Comparison of ENCODE assay signal across 1 cellular context in the genomic region with DNA sequence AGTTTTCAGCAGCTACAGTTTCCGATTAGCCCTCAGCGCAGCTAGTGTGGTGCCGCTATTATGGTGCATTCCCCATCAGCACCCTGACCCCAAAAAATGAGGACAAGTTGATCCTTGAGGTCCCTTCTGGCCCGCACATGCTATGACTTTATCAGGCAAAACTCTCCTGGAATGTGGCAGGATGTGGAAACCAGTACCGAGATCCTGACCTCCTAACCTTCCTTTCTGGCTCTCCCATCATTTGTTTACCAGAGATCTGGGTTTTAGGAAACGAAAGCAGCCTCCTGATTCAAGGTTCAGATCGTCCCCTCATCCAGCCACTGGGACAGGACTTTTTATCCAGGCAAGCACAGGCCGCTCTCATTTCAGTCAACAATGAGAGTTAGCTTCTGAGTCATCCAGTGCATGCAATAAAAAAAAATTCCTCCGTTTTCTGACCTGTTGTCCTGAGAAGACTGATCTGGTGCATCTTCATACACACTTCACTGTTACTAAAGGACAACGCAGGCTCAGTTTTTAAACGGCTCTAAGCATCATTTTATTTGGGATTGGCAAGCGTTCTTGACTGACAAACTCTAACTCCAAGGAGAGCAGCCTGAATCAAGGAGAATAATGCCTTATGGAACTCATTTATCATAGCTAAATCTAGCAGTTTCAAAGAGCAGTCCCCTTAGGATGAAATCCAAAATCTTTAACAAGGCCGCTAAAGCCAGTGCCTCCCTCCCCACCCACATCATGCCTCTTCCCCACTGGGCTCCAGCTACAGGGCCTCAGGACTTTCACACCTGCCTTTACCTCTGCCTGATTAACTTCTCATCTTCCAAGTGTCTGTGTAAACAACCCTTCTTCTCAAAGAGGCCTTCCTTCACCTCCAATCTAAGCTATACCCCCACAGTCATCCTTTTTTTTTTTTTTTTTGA.
A peak's percentile ranks its signal among the peaks of the same experiment; 100 is the strongest.
TF ChIP-seq lines count a peak whose summit lies in the region.

No MANE protein-coding gene starts in this region.

TF ChIP-seq in HepG2, 621 proteins besides CTCF, POLR2A, EP300 and RAD21 (continued from another document and continues in another):
- TF ChIP-seq, protein P1, sequence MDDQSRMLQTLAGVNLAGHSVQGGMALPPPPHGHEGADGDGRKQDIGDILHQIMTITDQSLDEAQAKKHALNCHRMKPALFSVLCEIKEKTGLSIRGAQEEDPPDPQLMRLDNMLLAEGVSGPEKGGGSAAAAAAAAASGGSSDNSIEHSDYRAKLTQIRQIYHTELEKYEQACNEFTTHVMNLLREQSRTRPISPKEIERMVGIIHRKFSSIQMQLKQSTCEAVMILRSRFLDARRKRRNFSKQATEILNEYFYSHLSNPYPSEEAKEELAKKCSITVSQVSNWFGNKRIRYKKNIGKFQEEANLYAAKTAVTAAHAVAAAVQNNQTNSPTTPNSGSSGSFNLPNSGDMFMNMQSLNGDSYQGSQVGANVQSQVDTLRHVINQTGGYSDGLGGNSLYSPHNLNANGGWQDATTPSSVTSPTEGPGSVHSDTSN (CRISPR knock-in tag; IDR thresholded peaks at IDR 0.05; ENCODE audit: borderline replicate concordance), result no peak
- TF ChIP-seq RELA (CRISPR knock-in tag; IDR thresholded peaks at IDR 0.05), result no peak
- TF ChIP-seq PHB2 (IDR thresholded peaks at IDR 0.05; ENCODE audit: partially characterized antibody), result no peak
- TF ChIP-seq NCOR1 (IDR thresholded peaks at IDR 0.05; ENCODE audit: borderline replicate concordance, low read length), result no peak; the same call in 1 of the 2 replicates
- peak; percentile 94 for TF ChIP-seq RCOR2 (CRISPR knock-in tag; IDR thresholded peaks at IDR 0.05)
- peak; percentile 73; the same call in 1 of the 2 replicates for TF ChIP-seq ZNF605 (CRISPR knock-in tag; IDR thresholded peaks at IDR 0.05)
- 0 out of 2 replicates have a peak, but pooled peaks have one; percentile 30 for TF ChIP-seq ZNF766 (CRISPR knock-in tag; IDR thresholded peaks at IDR 0.05; ENCODE audit: borderline replicate concordance)
- TF ChIP-seq BHLHE40 (IDR thresholded peaks at IDR 0.05; ENCODE audit: low read length), result no peak
- no peak for TF ChIP-seq ISX (CRISPR knock-in tag; conservative IDR thresholded peaks at IDR 0.05)
- peak; percentile 90; the same call in 1 of the 2 replicates for TF ChIP-seq NFKBIZ (CRISPR knock-in tag; IDR thresholded peaks at IDR 0.05)
- no peak for TF ChIP-seq HOXA9 (CRISPR knock-in tag; IDR thresholded peaks at IDR 0.05; ENCODE audit: borderline replicate concordance)
- no peak for TF ChIP-seq TBX3 (IDR thresholded peaks at IDR 0.05; ENCODE audit: borderline replicate concordance)
- TF ChIP-seq KDM1A (CRISPR knock-in tag; IDR thresholded peaks at IDR 0.05), result peak; percentile 72
- peak; percentile 57; the same call in 1 of the 2 replicates for TF ChIP-seq CCDC6 (CRISPR knock-in tag; IDR thresholded peaks at IDR 0.05)
- TF ChIP-seq, protein P2, sequence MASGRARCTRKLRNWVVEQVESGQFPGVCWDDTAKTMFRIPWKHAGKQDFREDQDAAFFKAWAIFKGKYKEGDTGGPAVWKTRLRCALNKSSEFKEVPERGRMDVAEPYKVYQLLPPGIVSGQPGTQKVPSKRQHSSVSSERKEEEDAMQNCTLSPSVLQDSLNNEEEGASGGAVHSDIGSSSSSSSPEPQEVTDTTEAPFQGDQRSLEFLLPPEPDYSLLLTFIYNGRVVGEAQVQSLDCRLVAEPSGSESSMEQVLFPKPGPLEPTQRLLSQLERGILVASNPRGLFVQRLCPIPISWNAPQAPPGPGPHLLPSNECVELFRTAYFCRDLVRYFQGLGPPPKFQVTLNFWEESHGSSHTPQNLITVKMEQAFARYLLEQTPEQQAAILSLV (CRISPR knock-in tag; IDR thresholded peaks at IDR 0.05; ENCODE audit: borderline replicate concordance), result no peak
- TF ChIP-seq SKI (IDR thresholded peaks at IDR 0.05; ENCODE audit: partially characterized antibody), result peak; percentile 46
- no peak for TF ChIP-seq ATM (IDR thresholded peaks at IDR 0.05; ENCODE audit: borderline replicate concordance)
- no peak for TF ChIP-seq ZNF253 (CRISPR knock-in tag; IDR thresholded peaks at IDR 0.05; ENCODE audit: borderline replicate concordance)
- no peak; the same call in 1 of the 2 replicates for TF ChIP-seq ZNF598 (CRISPR knock-in tag; IDR thresholded peaks at IDR 0.05; ENCODE audit: borderline replicate concordance)
- no peak for TF ChIP-seq ZFP36 (IDR thresholded peaks at IDR 0.05; ENCODE audit: borderline replicate concordance, low read depth, low read length, partially characterized antibody)
- no peak for TF ChIP-seq ZFP41 (CRISPR knock-in tag; IDR thresholded peaks at IDR 0.05; ENCODE audit: borderline replicate concordance)
- TF ChIP-seq, protein P3, sequence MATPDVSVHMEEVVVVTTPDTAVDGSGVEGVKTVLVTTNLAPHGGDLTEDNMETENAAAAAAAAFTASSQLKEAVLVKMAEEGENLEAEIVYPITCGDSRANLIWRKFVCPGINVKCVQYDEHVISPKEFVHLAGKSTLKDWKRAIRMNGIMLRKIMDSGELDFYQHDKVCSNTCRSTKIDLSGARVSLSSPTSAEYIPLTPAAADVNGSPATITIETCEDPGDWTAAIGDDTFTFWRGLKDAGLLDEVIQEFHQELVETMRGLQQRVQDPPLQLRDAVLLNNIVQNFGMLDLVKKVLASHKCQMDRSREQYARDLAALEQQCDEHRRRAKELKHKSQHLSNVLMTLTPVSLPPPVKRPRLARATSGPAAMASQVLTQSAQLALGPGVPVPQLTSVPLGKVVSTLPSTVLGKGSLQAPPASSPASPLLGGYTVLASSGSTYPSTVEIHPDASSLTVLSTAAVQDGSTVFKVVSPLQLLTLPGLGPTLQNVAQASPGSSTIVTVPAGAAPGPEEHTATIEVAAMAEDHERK (CRISPR knock-in tag; IDR thresholded peaks at IDR 0.05; ENCODE audit: low read depth), result no peak
- no peak for TF ChIP-seq ZNF33A (CRISPR knock-in tag; IDR thresholded peaks at IDR 0.05; ENCODE audit: borderline replicate concordance)
- no peak for TF ChIP-seq SMAD1 (CRISPR knock-in tag; IDR thresholded peaks at IDR 0.05; ENCODE audit: borderline replicate concordance, low read depth)
- TF ChIP-seq, protein P4, sequence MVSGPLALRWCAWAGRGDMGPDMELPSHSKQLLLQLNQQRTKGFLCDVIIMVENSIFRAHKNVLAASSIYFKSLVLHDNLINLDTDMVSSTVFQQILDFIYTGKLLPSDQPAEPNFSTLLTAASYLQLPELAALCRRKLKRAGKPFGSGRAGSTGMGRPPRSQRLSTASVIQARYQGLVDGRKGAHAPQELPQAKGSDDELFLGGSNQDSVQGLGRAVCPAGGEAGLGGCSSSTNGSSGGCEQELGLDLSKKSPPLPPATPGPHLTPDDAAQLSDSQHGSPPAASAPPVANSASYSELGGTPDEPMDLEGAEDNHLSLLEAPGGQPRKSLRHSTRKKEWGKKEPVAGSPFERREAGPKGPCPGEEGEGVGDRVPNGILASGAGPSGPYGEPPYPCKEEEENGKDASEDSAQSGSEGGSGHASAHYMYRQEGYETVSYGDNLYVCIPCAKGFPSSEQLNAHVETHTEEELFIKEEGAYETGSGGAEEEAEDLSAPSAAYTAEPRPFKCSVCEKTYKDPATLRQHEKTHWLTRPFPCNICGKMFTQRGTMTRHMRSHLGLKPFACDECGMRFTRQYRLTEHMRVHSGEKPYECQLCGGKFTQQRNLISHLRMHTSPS (CRISPR knock-in tag; IDR thresholded peaks at IDR 0.05; ENCODE audit: low read depth), result 0 out of 2 replicates have a peak, but pooled peaks have one; percentile 26
- TF ChIP-seq ZBTB20 (CRISPR knock-in tag; IDR thresholded peaks at IDR 0.05; ENCODE audit: borderline replicate concordance, low read depth), result no peak
- TF ChIP-seq ZSCAN30 (CRISPR knock-in tag; IDR thresholded peaks at IDR 0.05), result no peak
- TF ChIP-seq ZNF329 (CRISPR knock-in tag; IDR thresholded peaks at IDR 0.05; ENCODE audit: low read depth), result no peak
- no peak for TF ChIP-seq SMYD3 (CRISPR knock-in tag; IDR thresholded peaks at IDR 0.05)
- TF ChIP-seq, protein P5, sequence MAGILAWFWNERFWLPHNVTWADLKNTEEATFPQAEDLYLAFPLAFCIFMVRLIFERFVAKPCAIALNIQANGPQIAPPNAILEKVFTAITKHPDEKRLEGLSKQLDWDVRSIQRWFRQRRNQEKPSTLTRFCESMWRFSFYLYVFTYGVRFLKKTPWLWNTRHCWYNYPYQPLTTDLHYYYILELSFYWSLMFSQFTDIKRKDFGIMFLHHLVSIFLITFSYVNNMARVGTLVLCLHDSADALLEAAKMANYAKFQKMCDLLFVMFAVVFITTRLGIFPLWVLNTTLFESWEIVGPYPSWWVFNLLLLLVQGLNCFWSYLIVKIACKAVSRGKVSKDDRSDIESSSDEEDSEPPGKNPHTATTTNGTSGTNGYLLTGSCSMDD (CRISPR knock-in tag; IDR thresholded peaks at IDR 0.05), result no peak
- TF ChIP-seq, protein P6, sequence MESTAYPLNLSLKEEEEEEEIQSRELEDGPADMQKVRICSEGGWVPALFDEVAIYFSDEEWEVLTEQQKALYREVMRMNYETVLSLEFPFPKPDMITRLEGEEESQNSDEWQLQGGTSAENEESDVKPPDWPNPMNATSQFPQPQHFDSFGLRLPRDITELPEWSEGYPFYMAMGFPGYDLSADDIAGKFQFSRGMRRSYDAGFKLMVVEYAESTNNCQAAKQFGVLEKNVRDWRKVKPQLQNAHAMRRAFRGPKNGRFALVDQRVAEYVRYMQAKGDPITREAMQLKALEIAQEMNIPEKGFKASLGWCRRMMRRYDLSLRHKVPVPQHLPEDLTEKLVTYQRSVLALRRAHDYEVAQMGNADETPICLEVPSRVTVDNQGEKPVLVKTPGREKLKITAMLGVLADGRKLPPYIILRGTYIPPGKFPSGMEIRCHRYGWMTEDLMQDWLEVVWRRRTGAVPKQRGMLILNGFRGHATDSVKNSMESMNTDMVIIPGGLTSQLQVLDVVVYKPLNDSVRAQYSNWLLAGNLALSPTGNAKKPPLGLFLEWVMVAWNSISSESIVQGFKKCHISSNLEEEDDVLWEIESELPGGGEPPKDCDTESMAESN (CRISPR knock-in tag; conservative IDR thresholded peaks at IDR 0.05), result no peak
- TF ChIP-seq NR2F6 (IDR thresholded peaks at IDR 0.05), result peak; percentile 97
- peak; percentile 97 for TF ChIP-seq NR2F6 (CRISPR knock-in tag; IDR thresholded peaks at IDR 0.05)
- TF ChIP-seq, protein P7, sequence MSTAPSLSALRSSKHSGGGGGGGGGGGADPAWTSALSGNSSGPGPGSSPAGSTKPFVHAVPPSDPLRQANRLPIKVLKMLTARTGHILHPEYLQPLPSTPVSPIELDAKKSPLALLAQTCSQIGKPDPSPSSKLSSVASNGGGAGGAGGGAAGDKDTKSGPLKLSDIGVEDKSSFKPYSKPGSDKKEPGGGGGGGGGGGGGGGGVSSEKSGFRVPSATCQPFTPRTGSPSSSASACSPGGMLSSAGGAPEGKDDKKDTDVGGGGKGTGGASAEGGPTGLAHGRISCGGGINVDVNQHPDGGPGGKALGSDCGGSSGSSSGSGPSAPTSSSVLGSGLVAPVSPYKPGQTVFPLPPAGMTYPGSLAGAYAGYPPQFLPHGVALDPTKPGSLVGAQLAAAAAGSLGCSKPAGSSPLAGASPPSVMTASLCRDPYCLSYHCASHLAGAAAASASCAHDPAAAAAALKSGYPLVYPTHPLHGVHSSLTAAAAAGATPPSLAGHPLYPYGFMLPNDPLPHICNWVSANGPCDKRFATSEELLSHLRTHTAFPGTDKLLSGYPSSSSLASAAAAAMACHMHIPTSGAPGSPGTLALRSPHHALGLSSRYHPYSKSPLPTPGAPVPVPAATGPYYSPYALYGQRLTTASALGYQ (CRISPR knock-in tag; IDR thresholded peaks at IDR 0.05), result peak; percentile 40; the same call in 1 of the 2 replicates
- TF ChIP-seq KMT2A (CRISPR knock-in tag; IDR thresholded peaks at IDR 0.05), result peak; percentile 91
- TF ChIP-seq, protein P8, sequence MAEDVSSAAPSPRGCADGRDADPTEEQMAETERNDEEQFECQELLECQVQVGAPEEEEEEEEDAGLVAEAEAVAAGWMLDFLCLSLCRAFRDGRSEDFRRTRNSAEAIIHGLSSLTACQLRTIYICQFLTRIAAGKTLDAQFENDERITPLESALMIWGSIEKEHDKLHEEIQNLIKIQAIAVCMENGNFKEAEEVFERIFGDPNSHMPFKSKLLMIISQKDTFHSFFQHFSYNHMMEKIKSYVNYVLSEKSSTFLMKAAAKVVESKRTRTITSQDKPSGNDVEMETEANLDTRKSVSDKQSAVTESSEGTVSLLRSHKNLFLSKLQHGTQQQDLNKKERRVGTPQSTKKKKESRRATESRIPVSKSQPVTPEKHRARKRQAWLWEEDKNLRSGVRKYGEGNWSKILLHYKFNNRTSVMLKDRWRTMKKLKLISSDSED (CRISPR knock-in tag; IDR thresholded peaks at IDR 0.05), result no peak
- no peak for TF ChIP-seq NCOA5 (CRISPR knock-in tag; IDR thresholded peaks at IDR 0.05)
- no peak for TF ChIP-seq HES4 (CRISPR knock-in tag; IDR thresholded peaks at IDR 0.05; ENCODE audit: borderline replicate concordance)
- no peak for TF ChIP-seq ARID2 (CRISPR knock-in tag; IDR thresholded peaks at IDR 0.05; ENCODE audit: borderline replicate concordance)
- TF ChIP-seq, protein P9, sequence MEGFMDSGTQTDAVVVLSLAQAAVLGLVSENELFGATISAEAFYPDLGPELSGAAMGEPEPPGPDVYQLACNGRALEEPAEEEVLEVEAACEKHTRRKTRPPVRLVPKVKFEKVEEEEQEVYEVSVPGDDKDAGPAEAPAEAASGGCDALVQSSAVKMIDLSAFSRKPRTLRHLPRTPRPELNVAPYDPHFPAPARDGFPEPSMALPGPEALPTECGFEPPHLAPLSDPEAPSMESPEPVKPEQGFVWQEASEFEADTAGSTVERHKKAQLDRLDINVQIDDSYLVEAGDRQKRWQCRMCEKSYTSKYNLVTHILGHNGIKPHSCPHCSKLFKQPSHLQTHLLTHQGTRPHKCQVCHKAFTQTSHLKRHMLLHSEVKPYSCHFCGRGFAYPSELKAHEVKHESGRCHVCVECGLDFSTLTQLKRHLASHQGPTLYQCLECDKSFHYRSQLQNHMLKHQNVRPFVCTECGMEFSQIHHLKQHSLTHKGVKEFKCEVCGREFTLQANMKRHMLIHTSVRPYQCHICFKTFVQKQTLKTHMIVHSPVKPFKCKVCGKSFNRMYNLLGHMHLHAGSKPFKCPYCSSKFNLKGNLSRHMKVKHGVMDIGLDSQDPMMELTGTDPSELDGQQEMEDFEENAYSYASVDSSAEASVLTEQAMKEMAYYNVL (CRISPR knock-in tag; IDR thresholded peaks at IDR 0.05; ENCODE audit: borderline replicate concordance), result no peak; the same call in 1 of the 2 replicates
- TF ChIP-seq ZNF343 (CRISPR knock-in tag; IDR thresholded peaks at IDR 0.05), result no peak
- TF ChIP-seq, protein P10, sequence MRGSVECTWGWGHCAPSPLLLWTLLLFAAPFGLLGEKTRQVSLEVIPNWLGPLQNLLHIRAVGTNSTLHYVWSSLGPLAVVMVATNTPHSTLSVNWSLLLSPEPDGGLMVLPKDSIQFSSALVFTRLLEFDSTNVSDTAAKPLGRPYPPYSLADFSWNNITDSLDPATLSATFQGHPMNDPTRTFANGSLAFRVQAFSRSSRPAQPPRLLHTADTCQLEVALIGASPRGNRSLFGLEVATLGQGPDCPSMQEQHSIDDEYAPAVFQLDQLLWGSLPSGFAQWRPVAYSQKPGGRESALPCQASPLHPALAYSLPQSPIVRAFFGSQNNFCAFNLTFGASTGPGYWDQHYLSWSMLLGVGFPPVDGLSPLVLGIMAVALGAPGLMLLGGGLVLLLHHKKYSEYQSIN (CRISPR knock-in tag; IDR thresholded peaks at IDR 0.05; ENCODE audit: borderline replicate concordance), result no peak
- TF ChIP-seq ZNF101 (CRISPR knock-in tag; IDR thresholded peaks at IDR 0.05; ENCODE audit: borderline replicate concordance, low read depth), result no peak
